1 cellular context compared by ENCODE assay signal in the genomic region with DNA sequence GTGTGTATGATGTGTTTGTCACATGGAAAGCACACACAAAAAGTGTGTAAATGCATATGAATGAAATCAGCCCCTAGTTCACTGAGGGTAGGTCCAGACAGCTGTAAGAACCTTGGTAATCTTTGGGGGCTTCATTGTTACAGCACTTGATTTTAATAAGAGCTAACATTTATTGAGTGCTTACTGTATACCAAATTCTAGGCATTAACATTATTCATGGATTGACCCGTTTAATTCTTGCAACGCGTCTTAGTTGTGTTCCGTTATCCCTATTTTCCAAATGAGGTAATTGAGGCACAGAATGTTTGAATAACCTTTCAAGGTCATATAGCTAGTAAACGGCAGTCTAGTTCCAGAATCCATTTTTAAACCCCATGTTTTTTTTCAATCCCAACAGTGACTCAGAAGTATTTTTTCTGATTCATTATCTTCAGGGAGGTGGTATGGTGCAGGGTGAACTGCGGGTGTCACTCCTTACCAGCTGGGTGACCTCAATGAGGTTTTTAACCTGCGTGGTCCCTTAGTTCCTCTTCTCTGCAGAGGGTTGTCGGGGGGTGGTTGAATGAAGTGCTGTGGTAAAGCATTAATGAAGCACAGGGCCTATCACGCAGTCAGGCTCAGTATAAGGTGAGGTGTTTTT.
TF ChIP-seq lines count a peak whose summit lies in the region.

No MANE protein-coding gene starts in this region.

TF ChIP-seq in SK-N-SH, 30 proteins besides CTCF, POLR2A, EP300 and RAD21:
- TF ChIP-seq, protein P1, sequence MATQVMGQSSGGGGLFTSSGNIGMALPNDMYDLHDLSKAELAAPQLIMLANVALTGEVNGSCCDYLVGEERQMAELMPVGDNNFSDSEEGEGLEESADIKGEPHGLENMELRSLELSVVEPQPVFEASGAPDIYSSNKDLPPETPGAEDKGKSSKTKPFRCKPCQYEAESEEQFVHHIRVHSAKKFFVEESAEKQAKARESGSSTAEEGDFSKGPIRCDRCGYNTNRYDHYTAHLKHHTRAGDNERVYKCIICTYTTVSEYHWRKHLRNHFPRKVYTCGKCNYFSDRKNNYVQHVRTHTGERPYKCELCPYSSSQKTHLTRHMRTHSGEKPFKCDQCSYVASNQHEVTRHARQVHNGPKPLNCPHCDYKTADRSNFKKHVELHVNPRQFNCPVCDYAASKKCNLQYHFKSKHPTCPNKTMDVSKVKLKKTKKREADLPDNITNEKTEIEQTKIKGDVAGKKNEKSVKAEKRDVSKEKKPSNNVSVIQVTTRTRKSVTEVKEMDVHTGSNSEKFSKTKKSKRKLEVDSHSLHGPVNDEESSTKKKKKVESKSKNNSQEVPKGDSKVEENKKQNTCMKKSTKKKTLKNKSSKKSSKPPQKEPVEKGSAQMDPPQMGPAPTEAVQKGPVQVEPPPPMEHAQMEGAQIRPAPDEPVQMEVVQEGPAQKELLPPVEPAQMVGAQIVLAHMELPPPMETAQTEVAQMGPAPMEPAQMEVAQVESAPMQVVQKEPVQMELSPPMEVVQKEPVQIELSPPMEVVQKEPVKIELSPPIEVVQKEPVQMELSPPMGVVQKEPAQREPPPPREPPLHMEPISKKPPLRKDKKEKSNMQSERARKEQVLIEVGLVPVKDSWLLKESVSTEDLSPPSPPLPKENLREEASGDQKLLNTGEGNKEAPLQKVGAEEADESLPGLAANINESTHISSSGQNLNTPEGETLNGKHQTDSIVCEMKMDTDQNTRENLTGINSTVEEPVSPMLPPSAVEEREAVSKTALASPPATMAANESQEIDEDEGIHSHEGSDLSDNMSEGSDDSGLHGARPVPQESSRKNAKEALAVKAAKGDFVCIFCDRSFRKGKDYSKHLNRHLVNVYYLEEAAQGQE (IDR thresholded peaks at IDR 0.05; ENCODE audit: low read depth, low read length) = no peak
- no peak for TF ChIP-seq SMC3 (IDR thresholded peaks at IDR 0.05; ENCODE audit: low read depth, low read length)
- 0 out of 2 replicates have a peak, but pooled peaks have one; percentile 7 for TF ChIP-seq JUND (IDR thresholded peaks at IDR 0.05)
- no peak for TF ChIP-seq POLR2AphosphoS5 (IDR thresholded peaks at IDR 0.05; ENCODE audit: low read depth, low read length)
- peak; percentile 18; the same call in 1 of the 2 replicates for TF ChIP-seq FOSL2 (IDR thresholded peaks at IDR 0.05; ENCODE audit: borderline replicate concordance, low read depth)
- no peak for TF ChIP-seq NFIC (IDR thresholded peaks at IDR 0.05; ENCODE audit: borderline replicate concordance)
- TF ChIP-seq USF2 (IDR thresholded peaks at IDR 0.05; ENCODE audit: borderline replicate concordance, low read depth, low read length) = no peak
- TF ChIP-seq, protein P2, sequence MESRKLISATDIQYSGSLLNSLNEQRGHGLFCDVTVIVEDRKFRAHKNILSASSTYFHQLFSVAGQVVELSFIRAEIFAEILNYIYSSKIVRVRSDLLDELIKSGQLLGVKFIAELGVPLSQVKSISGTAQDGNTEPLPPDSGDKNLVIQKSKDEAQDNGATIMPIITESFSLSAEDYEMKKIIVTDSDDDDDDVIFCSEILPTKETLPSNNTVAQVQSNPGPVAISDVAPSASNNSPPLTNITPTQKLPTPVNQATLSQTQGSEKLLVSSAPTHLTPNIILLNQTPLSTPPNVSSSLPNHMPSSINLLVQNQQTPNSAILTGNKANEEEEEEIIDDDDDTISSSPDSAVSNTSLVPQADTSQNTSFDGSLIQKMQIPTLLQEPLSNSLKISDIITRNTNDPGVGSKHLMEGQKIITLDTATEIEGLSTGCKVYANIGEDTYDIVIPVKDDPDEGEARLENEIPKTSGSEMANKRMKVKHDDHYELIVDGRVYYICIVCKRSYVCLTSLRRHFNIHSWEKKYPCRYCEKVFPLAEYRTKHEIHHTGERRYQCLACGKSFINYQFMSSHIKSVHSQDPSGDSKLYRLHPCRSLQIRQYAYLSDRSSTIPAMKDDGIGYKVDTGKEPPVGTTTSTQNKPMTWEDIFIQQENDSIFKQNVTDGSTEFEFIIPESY (IDR thresholded peaks at IDR 0.05; ENCODE audit: borderline replicate concordance, low read depth) = no peak
